21 cellular contexts compared by ENCODE assay signal in genomic region chr5:71783891-71784290, GRCh38.
DNase-seq lines count a peak whose midpoint lies in the region; ATAC-seq, FAIRE-seq and TF ChIP-seq lines count a peak whose summit lies in the region.
"Had no signal": no experiment of that assay in that cellular context is flagged by ENCODE, and none has a peak within 500 bp of the region (broad histone marks: within the 10 kb centered on the region; RNA-seq: fewer than 3 reads in every experiment).

No MANE protein-coding gene starts in this region.

- peaks cover 17% of the 10 kb centered on the region for H3K4me1 Mint-ChIP-seq in activated naive CD8-positive, alpha-beta T cell (ENCODE audit: low read depth)
- H3K4me1 Mint-ChIP-seq in activated naive CD8-positive, alpha-beta T cell treated with anti-CD3 and anti-CD28 coated beads, Interleukin-2, amount 50 U/mL, for 24 hours = peaks cover 25% of the 10 kb centered on the region
- H3K4me1 Mint-ChIP-seq in neural crest cell = peaks cover 43% of the 10 kb centered on the region

- FAIRE-seq in bronchial epithelial cell (lab: Jason Lieb, UNC) = peak; percentile 66

- no peak for ATAC-seq in activated naive CD8-positive, alpha-beta T cell treated with anti-CD3 and anti-CD28 coated beads, Interleukin-2, amount 50 U/mL, for 24 hours
- ATAC-seq in aorta (ENCODE audit: low FRiP score) (peak; percentile 56), GM19397 (IDR thresholded peaks at IDR 0.05; ENCODE audit: unreplicated experiment) (no peak)
- ATAC-seq: activated CD8-positive, alpha-beta memory T cell treated with anti-CD3 and anti-CD28 coated beads, Interleukin-2, amount 10 ng/mL, durations not matched to agents 7 days and 5 days; naive thymus-derived CD8-positive, alpha-beta T cell had no signal

- 57 to 68% methylated on average over 6 of the region's 6 CpGs for WGBS in aorta, 2 donors

- no peak overlapping the region for H3K4me3 ChIP-seq in bronchial epithelial cell (ENCODE audit: low read depth, low read length)
- no peak overlapping the region for H3K4me3 ChIP-seq in aorta (ENCODE audit: low read length in 2 of 2)
- H3K4me3 ChIP-seq: lung had no signal

- H3K4me1 ChIP-seq in aorta (ENCODE audit: control insufficient read depth in 1 of 2, insufficient read depth in 2 of 2, low read length in 2 of 2) = peaks cover 3 to 10% of the 10 kb centered on the region in 2 donors

- H3K9me3 ChIP-seq in aorta (ENCODE audit: control insufficient read depth, low read length) = no peaks in the 10 kb centered on the region

- peaks cover 9% of the 10 kb centered on the region for H3K27me3 Mint-ChIP-seq in activated naive CD8-positive, alpha-beta T cell
- H3K27me3 Mint-ChIP-seq in activated naive CD8-positive, alpha-beta T cell treated with anti-CD3 and anti-CD28 coated beads, Interleukin-2, amount 50 U/mL, for 24 hours = peaks cover 12% of the 10 kb centered on the region
- H3K27me3 Mint-ChIP-seq in neural crest cell (ENCODE audit: low read depth) = peaks cover 2% of the 10 kb centered on the region

- no peak overlapping the region for H3K4me3 Mint-ChIP-seq in activated naive CD8-positive, alpha-beta T cell
- H3K4me3 Mint-ChIP-seq in activated naive CD8-positive, alpha-beta T cell treated with anti-CD3 and anti-CD28 coated beads, Interleukin-2, amount 50 U/mL, for 24 hours = no peak overlapping the region
- H3K4me3 Mint-ChIP-seq in neural crest cell = no peak overlapping the region
- H3K4me3 Mint-ChIP-seq: activated CD8-positive, alpha-beta memory T cell treated with anti-CD3 and anti-CD28 coated beads, Interleukin-2, amount 10 ng/mL, durations not matched to agents 7 days and 5 days; dendritic cell treated with granulocyte-macrophage colony-stimulating factor and Interleukin-4, amounts not matched to agents 40 ng/mL and 50 ng/mL, for 4 days had no signal

- no peak for DNase-seq in activated naive CD8-positive, alpha-beta T cell treated with anti-CD3 and anti-CD28 coated beads, Interleukin-2, amount 50 U/mL, for 24 hours
- DNase-seq in bronchial epithelial cell (ENCODE audit: low read depth) = no peak
- DNase-seq in neural crest cell (ENCODE audit: low read depth, low spot score) = no peak
- no peak for DNase-seq in aorta
- no peak for DNase-seq in COLO668 (lab: John Stamatoyannopoulos, UW; ENCODE audit: unreplicated experiment)
- DNase-seq in effector CD4-positive, alpha-beta T cell = no peak
- DNase-seq: activated CD8-positive, alpha-beta memory T cell treated with anti-CD3 and anti-CD28 coated beads, Interleukin-2, amount 10 ng/mL, durations not matched to agents 7 days and 5 days; activated gamma-delta T cell; brain microvascular endothelial cell; EL; naive thymus-derived CD8-positive, alpha-beta T cell; NCI-H146; NCI-H82; RPMI8226; stimulated activated naive CD4-positive, alpha-beta T cell had no signal

- H3K9me3 Mint-ChIP-seq in activated naive CD8-positive, alpha-beta T cell (ENCODE audit: low read depth) = no peaks in the 10 kb centered on the region
- no peaks in the 10 kb centered on the region for H3K9me3 Mint-ChIP-seq in activated naive CD8-positive, alpha-beta T cell treated with anti-CD3 and anti-CD28 coated beads, Interleukin-2, amount 50 U/mL, for 24 hours
- peaks cover 2% of the 10 kb centered on the region for H3K9me3 Mint-ChIP-seq in neural crest cell
- H3K9me3 Mint-ChIP-seq: dendritic cell treated with granulocyte-macrophage colony-stimulating factor and Interleukin-4, amounts not matched to agents 40 ng/mL and 50 ng/mL, for 4 days had no signal

- no peak for TF ChIP-seq CTCF in bronchial epithelial cell (IDR thresholded peaks at IDR 0.05; ENCODE audit: insufficient read depth, low read length, severe bottlenecking)
- no peak for TF ChIP-seq CTCF in neural crest cell (conservative IDR thresholded peaks at IDR 0.05)

- H3K27me3 ChIP-seq in bronchial epithelial cell (ENCODE audit: control insufficient read depth, insufficient read depth, low read length) (peaks cover under 1% of the 10 kb centered on the region), aorta (ENCODE audit: control insufficient read depth in 1 of 2, insufficient read depth in 2 of 2, low read length in 1 of 2) (no peaks in the 10 kb centered on the region)
- H3K27me3 ChIP-seq: brain microvascular endothelial cell had no signal

- intact Hi-C loops in aorta (cut with DNase I) = loop anchor here (2.0 to 10.0 kb wide), 9 partner anchors 91 to 525 kb away; partner anchors contain the start of gene MAP1B (in 2 of the 2)

- no peaks in the 10 kb centered on the region for H3K36me3 Mint-ChIP-seq in activated naive CD8-positive, alpha-beta T cell
- H3K36me3 Mint-ChIP-seq in activated naive CD8-positive, alpha-beta T cell treated with anti-CD3 and anti-CD28 coated beads, Interleukin-2, amount 50 U/mL, for 24 hours (ENCODE audit: low read depth) = peaks cover 1% of the 10 kb centered on the region
- H3K36me3 Mint-ChIP-seq in neural crest cell (ENCODE audit: low read depth) = no peaks in the 10 kb centered on the region
- H3K36me3 Mint-ChIP-seq: activated CD8-positive, alpha-beta memory T cell treated with anti-CD3 and anti-CD28 coated beads, Interleukin-2, amount 10 ng/mL, durations not matched to agents 7 days and 5 days had no signal

- peak overlapping the region; percentile 5 for H3K27ac Mint-ChIP-seq in activated naive CD8-positive, alpha-beta T cell
- no peak overlapping the region for H3K27ac Mint-ChIP-seq in activated naive CD8-positive, alpha-beta T cell treated with anti-CD3 and anti-CD28 coated beads, Interleukin-2, amount 50 U/mL, for 24 hours
- H3K27ac Mint-ChIP-seq in neural crest cell (ENCODE audit: unreplicated experiment) = peak overlapping the region; percentile 12
- H3K27ac Mint-ChIP-seq: activated CD8-positive, alpha-beta memory T cell treated with anti-CD3 and anti-CD28 coated beads, Interleukin-2, amount 10 ng/mL, durations not matched to agents 7 days and 5 days; dendritic cell treated with granulocyte-macrophage colony-stimulating factor and Interleukin-4, amounts not matched to agents 40 ng/mL and 50 ng/mL, for 4 days; WTC11 had no signal

- H3K36me3 ChIP-seq in bronchial epithelial cell (ENCODE audit: control insufficient read depth, insufficient read depth, low read length) = no peaks in the 10 kb centered on the region
- H3K36me3 ChIP-seq in aorta (ENCODE audit: control insufficient read depth in 1 of 2, insufficient read depth in 2 of 2, low read length in 1 of 2) = no peaks in the 10 kb centered on the region
- H3K36me3 ChIP-seq: brain microvascular endothelial cell had no signal

- peak overlapping the region; percentile 19 to 97 for H3K27ac ChIP-seq in aorta (ENCODE audit: low read depth in 1 of 2, low read length in 2 of 2)
- H3K27ac ChIP-seq: brain microvascular endothelial cell, epithelial cell of prostate had no signal
